In the genomic region with DNA sequence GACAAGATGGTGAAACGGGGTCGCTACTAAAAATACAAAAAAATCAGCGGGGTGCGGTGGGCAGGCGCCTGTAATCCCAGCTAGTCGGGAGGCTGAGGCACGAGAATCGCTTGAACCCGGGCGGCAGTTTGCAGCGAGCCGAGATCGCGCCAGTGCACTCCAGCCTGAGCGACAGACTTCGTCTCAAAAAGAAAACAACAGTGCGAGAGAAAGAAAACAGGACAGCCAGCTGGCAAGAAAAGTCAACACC, we compare ENCODE assay signal across 1 cellular context.
TF ChIP-seq lines count a peak whose summit lies in the region.

No MANE protein-coding gene starts in this region.

TF ChIP-seq in endothelial cell of umbilical vein, 7 proteins besides CTCF, POLR2A, EP300 and RAD21:
- TF ChIP-seq GATA2 (IDR thresholded peaks at IDR 0.05; ENCODE audit: insufficient read depth, insufficient read length, low read depth, low read length) (no peak), POLR2AphosphoS5 (IDR thresholded peaks at IDR 0.05; ENCODE audit: insufficient read depth, low read depth, low read length) (no peak), JUN (IDR thresholded peaks at IDR 0.05; ENCODE audit: borderline replicate concordance, insufficient read depth, insufficient read length, low read depth) (no peak), EZH2 (IDR thresholded peaks at IDR 0.05; ENCODE audit: borderline replicate concordance, low read depth, low read length, severe bottlenecking) (no peak), MYC (IDR thresholded peaks at IDR 0.05; ENCODE audit: low read depth, low read length) (no peak), FOS (IDR thresholded peaks at IDR 0.05; ENCODE audit: borderline replicate concordance, insufficient read depth, low read length) (no peak), MAX (IDR thresholded peaks at IDR 0.05; ENCODE audit: insufficient read depth, insufficient read length) (no peak)
